ENCODE assay signal across 25 cellular contexts in genomic region chr4:7537853-7538252, GRCh38.
"Had no signal": no experiment of that assay in that cellular context is flagged by ENCODE, and none has a peak within 500 bp of the region (broad histone marks: within the 10 kb centered on the region; RNA-seq: fewer than 3 reads in every experiment).

No MANE protein-coding gene starts in this region.

- H3K36me3 ChIP-seq: esophagus squamous epithelium, gastrocnemius medialis, heart right ventricle, left lung, lower lobe of right lung had no signal

- H3K9me3 ChIP-seq: gastrocnemius medialis, lower lobe of right lung, mucosa of descending colon had no signal

- H3K27ac ChIP-seq: coronary artery, epithelial cell of prostate, esophagus squamous epithelium, gastrocnemius medialis, heart right ventricle, left lung, lower lobe of right lung had no signal

- H3K4me1 ChIP-seq: esophagus squamous epithelium, gastrocnemius medialis, heart right ventricle, left lung, lower lobe of right lung had no signal

- DNase-seq: effector CD8-positive, alpha-beta T cell; effector memory CD8-positive, alpha-beta T cell; endodermal cell; erythroblast; esophagus squamous epithelium; foreskin fibroblast; foreskin melanocyte; gastrocnemius medialis; glutamatergic neuron; head of caudate nucleus; heart right ventricle; hippocampal formation; islet precursor cell; kidney; kidney glomerular epithelial cell; left colon; left lung; lower lobe of right lung; mesenchymal stem cell; mucosa of descending colon; naive B cell; naive thymus-derived CD8-positive, alpha-beta T cell had no signal

- H3K4me3 ChIP-seq: coronary artery, esophagus squamous epithelium, gastrocnemius medialis, heart right ventricle, left lung, lower lobe of right lung, mucosa of descending colon had no signal

- ATAC-seq: effector memory CD8-positive, alpha-beta T cell; esophagus mucosa; gastrocnemius medialis; heart right ventricle; left colon; left lung; lower lobe of right lung; mucosa of descending colon; naive thymus-derived CD8-positive, alpha-beta T cell had no signal

- H3K27me3 ChIP-seq: esophagus squamous epithelium, gastrocnemius medialis, heart right ventricle, left lung had no signal
